Comparison of ENCODE assay signal across 8 cellular contexts in genomic region chr4:139279723-139280620, GRCh38. TPM values are rescaled to one million over a fixed set of nuclear protein-coding genes. Genes with fewer than 3 reads are reported as not detected.
DNase-seq lines count a peak whose midpoint lies in the region; ATAC-seq and TF ChIP-seq lines count a peak whose summit lies in the region.

Gene MGARP, minus strand, starts transcription at chr4:139280225. Its CDS starts 67 bp downstream, at chr4:139280158.

- ATAC-seq in GM21576 (IDR thresholded peaks at IDR 0.05; ENCODE audit: unreplicated experiment), result no peak

- no peak for TF ChIP-seq EP300 in transverse colon (IDR thresholded peaks at IDR 0.05; ENCODE audit: low read depth)

- H3K9me3 ChIP-seq in mucosa of rectum (ENCODE audit: control insufficient read depth in 2 of 2, low read length in 2 of 2) (no peaks in the 10 kb centered on the region), transverse colon (no peaks in the 10 kb centered on the region)

- H3K9ac ChIP-seq in mucosa of rectum (ENCODE audit: low read depth in 1 of 2, low read length in 2 of 2), result no peak within 1 kb of the TSS

- TF ChIP-seq CTCF in epithelial cell of esophagus (IDR thresholded peaks at IDR 0.05; ENCODE audit: insufficient read depth, low read depth, low read length, missing control alignments), result no peak
- no peak for TF ChIP-seq CTCF in transverse colon (IDR thresholded peaks at IDR 0.05)

- intact Hi-C loops in transverse colon (cut with DNase I; ENCODE audit: low total_unique reads), result no loop called here

- peak within 1 kb of the TSS; percentile 44 for H3K4me3 ChIP-seq in epithelial cell of esophagus (ENCODE audit: low read length)
- H3K4me3 ChIP-seq in mucosa of rectum (ENCODE audit: low read length in 2 of 2), result peak within 1 kb of the TSS; percentile 8 to 64
- H3K4me3 ChIP-seq in transverse colon, result peak within 1 kb of the TSS in 3 of 4 donors; percentile 15 to 58 (median 34)

- H3K36me3 ChIP-seq in mucosa of rectum (ENCODE audit: control insufficient read depth in 2 of 2, insufficient read depth in 2 of 2, low read length in 2 of 2), result no peaks in the 10 kb centered on the region
- H3K36me3 ChIP-seq in transverse colon, result no peaks in the 10 kb centered on the region

- no peak within 1 kb of the TSS for H3K27ac ChIP-seq in mucosa of rectum (ENCODE audit: low read depth in 2 of 2, low read length in 2 of 2)
- H3K27ac ChIP-seq in transverse colon, result no peak within 1 kb of the TSS

- no peak for TF ChIP-seq POLR2A in transverse colon (IDR thresholded peaks at IDR 0.05)

- H3K4me1 ChIP-seq in mucosa of rectum (ENCODE audit: control insufficient read depth in 2 of 2, insufficient read depth in 2 of 2, low read length in 2 of 2) (peaks cover 3 to 8% of the 10 kb centered on the region in 2 donors), transverse colon (peaks cover 0 to 12% (median 9%) of the 10 kb centered on the region in 4 donors)

- in situ Hi-C loops in transverse colon (cut with MboI; ENCODE audit: low pct_ligation_motif_present in 1 of 4, low pct_unique_long_range_greater_than_20kb in 1 of 4, low sequenced_read_pairs in 3 of 4), result loop anchor here in 1 of 4 donors (25.0 kb wide), 1 partner anchor 193 kb away; no protein-coding TSS in a partner anchor

- 14 to 18% methylated on average over 6 to 29 of the region's 52 CpGs for WGBS in transverse colon (ENCODE audit: low coverage in 1 of 2), 2 donors

- peak; percentile 73 for DNase-seq in activated effector memory CD4-positive, alpha-beta T cell treated with anti-CD3 and anti-CD28 coated beads, Interleukin-2, amount 50 U/mL, for 16 hours
- DNase-seq in activated effector memory CD4-positive, alpha-beta T cell treated with Interleukin-2 at 50 U/mL for 16 hours, result no peak
- DNase-seq in activated CD4-positive, alpha-beta T cell treated with anti-CD3 and anti-CD28 coated beads, Interleukin-2, amount 50 U/mL, for 48 hours, result peak; percentile 22 to 43
- DNase-seq in epithelial cell of esophagus (ENCODE audit: low read depth) (peak; percentile 44), transverse colon (no peak), HT-29 (ENCODE audit: low spot score) (no peak)

- H3K27me3 ChIP-seq in mucosa of rectum (ENCODE audit: control insufficient read depth in 2 of 2, insufficient read depth in 2 of 2, low read length in 2 of 2) (peaks cover 8 to 20% of the 10 kb centered on the region in 2 donors), transverse colon (peaks cover 52% of the 10 kb centered on the region)

RNA-seq across cellular contexts. Expression of gene MGARP, which starts in this region (rescaled TPM):
- total RNA-seq in transverse colon, result 1 to 10 TPM in 1 of 4 donors, under 1 TPM in 2, not detected in 1; 0.64 to 3.4 (median 0.82) TPM
- not detected in 2 replicates for total RNA-seq in HT-29 (2014; rRNA removed; shearing (Covaris generic))

Comparison
In these comparisons a context has a peak if more than half of its experiments do, and no peak if none do; other contexts are left out.
1. DNase-seq: peak in activated effector memory CD4-positive, alpha-beta T cell treated with anti-CD3 and anti-CD28 coated beads, Interleukin-2, amount 50 U/mL, for 16 hours (single experiment), activated CD4-positive, alpha-beta T cell treated with anti-CD3 and anti-CD28 coated beads, Interleukin-2, amount 50 U/mL, for 48 hours (2 of 2) and epithelial cell of esophagus (single experiment); none in activated effector memory CD4-positive, alpha-beta T cell treated with Interleukin-2 at 50 U/mL for 16 hours (single experiment), transverse colon (single experiment) and HT-29 (single experiment).
2. Peak in every context shown above with its lines, with median percentiles within 50 percentile points of each other: H3K4me3 ChIP-seq.